In genomic region chr3:139267300-139268246, GRCh38 we compare ENCODE assay signal across 17 cellular contexts.
"Had no signal": no experiment of that assay in that cellular context is flagged by ENCODE, and none has a peak within 500 bp of the region (broad histone marks: within the 10 kb centered on the region; RNA-seq: fewer than 3 reads in every experiment).

No MANE protein-coding gene starts in this region.

- H3K36me3 Mint-ChIP-seq: activated CD4-positive, alpha-beta memory T cell treated with anti-CD3 and anti-CD28 coated beads for 36 hours; activated naive CD4-positive, alpha-beta T cell treated with anti-CD3 and anti-CD28 coated beads, Interleukin-2, amount 50 U/mL, for 24 hours; brain; immature natural killer cell; stimulated activated naive B cell treated with anti-CD40 and anti-IgM and Interleukin-4, amounts not matched to agents 10 μg/mL and 1 μg/mL and 100 μg/mL, for 72 hours had no signal

- H3K9me3 Mint-ChIP-seq: activated CD4-positive, alpha-beta memory T cell treated with anti-CD3 and anti-CD28 coated beads for 36 hours; activated naive CD4-positive, alpha-beta T cell treated with anti-CD3 and anti-CD28 coated beads, Interleukin-2, amount 50 U/mL, for 24 hours; brain; central memory CD8-positive, alpha-beta T cell; immature natural killer cell had no signal

- DNase-seq: activated CD4-positive, alpha-beta memory T cell treated with anti-CD3 and anti-CD28 coated beads for 36 hours; activated effector memory CD4-positive, alpha-beta T cell treated with anti-CD3 and anti-CD28 coated beads, Interleukin-2, amount 50 U/mL, for 16 hours; activated T-cell treated with anti-CD3 and anti-CD28 coated beads, Interleukin-2, amount 50 U/mL, for 48 hours; amniotic stem cell; cortex of kidney; effector CD8-positive, alpha-beta T cell; foreskin fibroblast; immature natural killer cell; mesenchymal stem cell; stimulated activated CD4-positive, alpha-beta T cell treated with anti-CD3 and anti-CD28 coated beads, Interleukin-4, amount 100 ng/mL, for 1 hour; stimulated activated naive B cell treated with anti-CD40 and anti-IgM and Interleukin-4, amounts not matched to agents 10 μg/mL and 1 μg/mL and 100 μg/mL, for 72 hours; T-helper 17 cell; transverse colon; WERI-Rb-1 had no signal

- H3K27ac ChIP-seq: transverse colon, WERI-Rb-1 had no signal

- H3K4me1 Mint-ChIP-seq: activated naive CD4-positive, alpha-beta T cell treated with anti-CD3 and anti-CD28 coated beads, Interleukin-2, amount 50 U/mL, for 24 hours; brain; central memory CD8-positive, alpha-beta T cell; immature natural killer cell; stimulated activated naive B cell treated with anti-CD40 and anti-IgM and Interleukin-4, amounts not matched to agents 10 μg/mL and 1 μg/mL and 100 μg/mL, for 72 hours; T-helper 17 cell had no signal

- H3K9me3 ChIP-seq: transverse colon had no signal

- H3K4me3 ChIP-seq: transverse colon had no signal

- H3K27me3 ChIP-seq: transverse colon had no signal

- H3K4me3 Mint-ChIP-seq: activated CD4-positive, alpha-beta memory T cell treated with anti-CD3 and anti-CD28 coated beads for 36 hours; activated naive CD4-positive, alpha-beta T cell treated with anti-CD3 and anti-CD28 coated beads, Interleukin-2, amount 50 U/mL, for 24 hours; brain; central memory CD8-positive, alpha-beta T cell; immature natural killer cell; stimulated activated naive B cell treated with anti-CD40 and anti-IgM and Interleukin-4, amounts not matched to agents 10 μg/mL and 1 μg/mL and 100 μg/mL, for 72 hours; T-helper 17 cell had no signal

- H3K4me1 ChIP-seq: transverse colon had no signal

- H3K36me3 ChIP-seq: transverse colon, WERI-Rb-1 had no signal

- ATAC-seq: stimulated activated naive B cell treated with anti-CD40 and anti-IgM and Interleukin-4, amounts not matched to agents 10 μg/mL and 1 μg/mL and 100 μg/mL, for 72 hours; T-helper 17 cell had no signal

- H3K27ac Mint-ChIP-seq: activated CD4-positive, alpha-beta memory T cell treated with anti-CD3 and anti-CD28 coated beads for 36 hours; activated naive CD4-positive, alpha-beta T cell treated with anti-CD3 and anti-CD28 coated beads, Interleukin-2, amount 50 U/mL, for 24 hours; brain; stimulated activated naive B cell treated with anti-CD40 and anti-IgM and Interleukin-4, amounts not matched to agents 10 μg/mL and 1 μg/mL and 100 μg/mL, for 72 hours; T-helper 17 cell had no signal
